ENCODE assay signal across 14 cellular contexts in genomic region chr22:29784451-29785361, GRCh38. TPM values are rescaled to one million over a fixed set of nuclear protein-coding genes. Genes with fewer than 3 reads are reported as not detected.
A peak's percentile ranks its signal among the peaks of the same experiment; 100 is the strongest.
DNase-seq lines count a peak whose midpoint lies in the region; ATAC-seq, FAIRE-seq and TF ChIP-seq lines count a peak whose summit lies in the region.
"Had no signal": no experiment of that assay in that cellular context is flagged by ENCODE, and none has a peak within 500 bp of the region (broad histone marks: within the 10 kb centered on the region; RNA-seq: fewer than 3 reads in every experiment).

No MANE protein-coding gene starts in this region.

- ATAC-seq in HepG2 = peak; percentile 11; the same call in 1 of the 3 replicates
- ATAC-seq in GM19397 (IDR thresholded peaks at IDR 0.05; ENCODE audit: unreplicated experiment) = no peak
- ATAC-seq: foreskin keratinocyte had no signal

- POLR2A ChIA-PET in HepG2 (lab: Yijun Ruan, JAX) = interaction anchor here (0.9 to 2.5 kb wide), 2 partner anchors 13 to 22 kb away, joined by 3 to 8 read pairs; no protein-coding TSS in a partner anchor
- POLR2A ChIA-PET in activated CD4-positive, alpha-beta T cell treated with anti-CD3 and anti-CD28 coated beads, Interleukin-2, amount 10 ng/mL, durations not matched to agents 7 days and 5 days (lab: Charles Lee) = no interaction called here
- POLR2A ChIA-PET in CD8-positive, alpha-beta memory T cell (lab: Charles Lee) = no interaction called here

- TF ChIP-seq CTCF in HepG2 (CRISPR knock-in tag; IDR thresholded peaks at IDR 0.05) = no peak

- no peak for TF ChIP-seq RAD21 in HepG2 (CRISPR knock-in tag; IDR thresholded peaks at IDR 0.05)

- no peaks in the 10 kb centered on the region for H3K27me3 ChIP-seq in H7 (ENCODE audit: control insufficient read depth, insufficient read depth, low read length)
- no peaks in the 10 kb centered on the region for H3K27me3 ChIP-seq in HepG2 (ENCODE audit: control insufficient read depth in 1 of 2, insufficient read depth in 2 of 2, low read length in 2 of 2)
- no peaks in the 10 kb centered on the region for H3K27me3 ChIP-seq in skeletal muscle satellite cell (ENCODE audit: control insufficient read depth, insufficient read depth, low read length)
- no peaks in the 10 kb centered on the region for H3K27me3 ChIP-seq in CD8-positive, alpha-beta memory T cell (ENCODE audit: insufficient read depth, low read length, poor library complexity, severe bottlenecking)
- H3K27me3 ChIP-seq: foreskin keratinocyte, SJSA1 had no signal

- in situ Hi-C loops in HepG2 (cut with HindIII; ENCODE audit: extremely low pct_ligation_motif_present, low pct_unique_long_range_greater_than_20kb) = no loop called here

- H3K27ac Mint-ChIP-seq in dendritic cell treated with granulocyte-macrophage colony-stimulating factor and Interleukin-4, amounts not matched to agents 40 ng/mL and 50 ng/mL, for 4 days = peak overlapping the region; percentile 11
- H3K27ac Mint-ChIP-seq in activated CD4-positive, alpha-beta T cell treated with anti-CD3 and anti-CD28 coated beads, Interleukin-2, amount 10 ng/mL, durations not matched to agents 7 days and 5 days = no peak overlapping the region
- peak overlapping the region in 3 of 8 donors; percentile 3 to 91 (median 44) for H3K27ac Mint-ChIP-seq in CD8-positive, alpha-beta memory T cell
- H3K27ac Mint-ChIP-seq: activated CD4-positive, alpha-beta T cell treated with anti-CD3 and anti-CD28 coated beads, Interleukin-2, amount 10 ng/mL, durations not matched to agents 24 days and 14 days; activated naive CD8-positive, alpha-beta T cell treated with anti-CD3 and anti-CD28 coated beads for 36 hours had no signal

- H3K4me2 ChIP-seq in HepG2 (ENCODE audit: low read depth, low read length) (peak overlapping the region; percentile 58), skeletal muscle satellite cell (ENCODE audit: low read length) (peak overlapping the region; percentile 16)

- FAIRE-seq in HepG2 (lab: Jason Lieb, UNC) = peak; percentile 66

- WGBS in HepG2 (ENCODE audit: low lambda C conversion rate) = 40% methylated on average over 9 of the region's 9 CpGs

- no peaks in the 10 kb centered on the region for H4K20me1 ChIP-seq in HepG2 (ENCODE audit: insufficient read depth, low read length)

- no peak for TF ChIP-seq POLR2A in HepG2 (IDR thresholded peaks at IDR 0.05; ENCODE audit: insufficient read depth in 1 of 2, low read depth in 2 of 2, low read length in 2 of 2)

- TF ChIP-seq EP300 in HepG2 (IDR thresholded peaks at IDR 0.05; ENCODE audit: low read depth in 2 of 2, low read length in 2 of 2) = no peak; a peak in 1 of 4 replicates
- TF ChIP-seq EP300 in HepG2 (CRISPR knock-in tag; IDR thresholded peaks at IDR 0.05; ENCODE audit: borderline replicate concordance) = no peak

- H3K36me3 ChIP-seq in H7 (replicated peaks; ENCODE audit: control insufficient read depth, insufficient read depth, low read length) (peaks cover 6% of the 10 kb centered on the region), HepG2 (replicated peaks in 1 of 2; ENCODE audit: control insufficient read depth in 1 of 2, insufficient read depth in 2 of 2, low read length in 2 of 2) (peaks cover 10 to 19% of the 10 kb centered on the region in 2 experiments), skeletal muscle satellite cell (ENCODE audit: insufficient read depth, low read length) (peaks cover 29% of the 10 kb centered on the region)
- peaks cover 11% of the 10 kb centered on the region for H3K36me3 ChIP-seq in CD8-positive, alpha-beta memory T cell (ENCODE audit: insufficient read depth, low read length)

- H3K4me1 Mint-ChIP-seq in dendritic cell treated with granulocyte-macrophage colony-stimulating factor and Interleukin-4, amounts not matched to agents 40 ng/mL and 50 ng/mL, for 4 days (ENCODE audit: low read depth) = peaks cover 9% of the 10 kb centered on the region
- no peaks in the 10 kb centered on the region for H3K4me1 Mint-ChIP-seq in activated CD4-positive, alpha-beta T cell treated with anti-CD3 and anti-CD28 coated beads, Interleukin-2, amount 10 ng/mL, durations not matched to agents 7 days and 5 days
- no peaks in the 10 kb centered on the region for H3K4me1 Mint-ChIP-seq in CD8-positive, alpha-beta memory T cell
- H3K4me1 Mint-ChIP-seq: activated CD4-positive, alpha-beta T cell treated with anti-CD3 and anti-CD28 coated beads, Interleukin-2, amount 10 ng/mL, durations not matched to agents 24 days and 14 days; activated naive CD8-positive, alpha-beta T cell treated with anti-CD3 and anti-CD28 coated beads for 36 hours had no signal

- no peak overlapping the region for H2AFZ ChIP-seq in HepG2 (ENCODE audit: low read length)

- CTCF ChIA-PET in HepG2 (lab: Yijun Ruan, JAX; ENCODE audit: low intra/inter-chr PET ratio, low total read pairs) = no interaction called here
- CTCF ChIA-PET in activated CD4-positive, alpha-beta T cell treated with anti-CD3 and anti-CD28 coated beads, Interleukin-2, amount 10 ng/mL, durations not matched to agents 7 days and 5 days (lab: Charles Lee) = interaction anchor here (0.6 to 0.7 kb wide), 2 partner anchors 28 to 203 kb away, joined by 3 to 4 read pairs; no protein-coding TSS in a partner anchor
- CTCF ChIA-PET in CD8-positive, alpha-beta memory T cell (lab: Charles Lee) = no interaction called here

- peak; percentile 49 for DNase-seq in H7
- peak; percentile 38 for DNase-seq in HepG2 (ENCODE audit: low spot score)
- DNase-seq in activated CD4-positive, alpha-beta T cell treated with anti-CD3 and anti-CD28 coated beads, Interleukin-2, amount 10 ng/mL, durations not matched to agents 7 days and 5 days = no peak
- DNase-seq in NCI-H128 (lab: John Stamatoyannopoulos, UW; ENCODE audit: unreplicated experiment) = no peak
- no peak for DNase-seq in CD8-positive, alpha-beta memory T cell
- DNase-seq: activated CD4-positive, alpha-beta T cell treated with anti-CD3 and anti-CD28 coated beads, Interleukin-2, amount 10 ng/mL, durations not matched to agents 24 days and 14 days; activated naive CD8-positive, alpha-beta T cell treated with anti-CD3 and anti-CD28 coated beads for 36 hours; foreskin keratinocyte; NCI-H2171 had no signal

- intact Hi-C loops in dendritic cell treated with granulocyte-macrophage colony-stimulating factor and Interleukin-4, amounts not matched to agents 40 ng/mL and 50 ng/mL, for 4 days (cut with micrococcal nuclease) = no loop called here
- intact Hi-C loops in HepG2 (cut with micrococcal nuclease; ENCODE audit: unreplicated experiment) = no loop called here

- H3K9me3 ChIP-seq in HepG2 (ENCODE audit: low read length) (no peaks in the 10 kb centered on the region), skeletal muscle satellite cell (replicated peaks; ENCODE audit: low read length) (no peaks in the 10 kb centered on the region)
- no peaks in the 10 kb centered on the region for H3K9me3 ChIP-seq in CD8-positive, alpha-beta memory T cell (ENCODE audit: low read length)
- H3K9me3 ChIP-seq: SJSA1 had no signal

- no peaks in the 10 kb centered on the region for H3K79me2 ChIP-seq in HepG2 (ENCODE audit: insufficient read depth, low read length)

- H3K27me3 Mint-ChIP-seq in dendritic cell treated with granulocyte-macrophage colony-stimulating factor and Interleukin-4, amounts not matched to agents 40 ng/mL and 50 ng/mL, for 4 days = no peaks in the 10 kb centered on the region
- H3K27me3 Mint-ChIP-seq in activated CD4-positive, alpha-beta T cell treated with anti-CD3 and anti-CD28 coated beads, Interleukin-2, amount 10 ng/mL, durations not matched to agents 7 days and 5 days = no peaks in the 10 kb centered on the region
- no peaks in the 10 kb centered on the region for H3K27me3 Mint-ChIP-seq in CD8-positive, alpha-beta memory T cell
- H3K27me3 Mint-ChIP-seq: activated CD4-positive, alpha-beta T cell treated with anti-CD3 and anti-CD28 coated beads, Interleukin-2, amount 10 ng/mL, durations not matched to agents 24 days and 14 days; activated naive CD8-positive, alpha-beta T cell treated with anti-CD3 and anti-CD28 coated beads for 36 hours had no signal

- H3K9me3 Mint-ChIP-seq in dendritic cell treated with granulocyte-macrophage colony-stimulating factor and Interleukin-4, amounts not matched to agents 40 ng/mL and 50 ng/mL, for 4 days = no peaks in the 10 kb centered on the region
- H3K9me3 Mint-ChIP-seq in activated CD4-positive, alpha-beta T cell treated with anti-CD3 and anti-CD28 coated beads, Interleukin-2, amount 10 ng/mL, durations not matched to agents 7 days and 5 days = no peaks in the 10 kb centered on the region
- H3K9me3 Mint-ChIP-seq in CD8-positive, alpha-beta memory T cell = no peaks in the 10 kb centered on the region
- H3K9me3 Mint-ChIP-seq: activated CD4-positive, alpha-beta T cell treated with anti-CD3 and anti-CD28 coated beads, Interleukin-2, amount 10 ng/mL, durations not matched to agents 24 days and 14 days; activated naive CD8-positive, alpha-beta T cell treated with anti-CD3 and anti-CD28 coated beads for 36 hours; CD14-positive monocyte had no signal

- H3K4me1 ChIP-seq in HepG2 (ENCODE audit: insufficient read depth, low read length) (peaks cover 82% of the 10 kb centered on the region), skeletal muscle satellite cell (ENCODE audit: control insufficient read depth, insufficient read depth, low read length) (peaks cover 35% of the 10 kb centered on the region)
- no peaks in the 10 kb centered on the region for H3K4me1 ChIP-seq in CD8-positive, alpha-beta memory T cell (ENCODE audit: insufficient read depth, low read length)

- BruUV-seq in HepG2 (replicated peaks; lab: Mats Ljungman, UMichigan) = no TSS peak

- no peak overlapping the region for H3K9ac ChIP-seq in HepG2 (ENCODE audit: insufficient read depth, low read depth, low read length)
- no peak overlapping the region for H3K9ac ChIP-seq in skeletal muscle satellite cell (ENCODE audit: low read depth, low read length)

- H3K36me3 Mint-ChIP-seq in dendritic cell treated with granulocyte-macrophage colony-stimulating factor and Interleukin-4, amounts not matched to agents 40 ng/mL and 50 ng/mL, for 4 days (ENCODE audit: low read depth) = peaks cover 30% of the 10 kb centered on the region
- peaks cover 9% of the 10 kb centered on the region for H3K36me3 Mint-ChIP-seq in activated CD4-positive, alpha-beta T cell treated with anti-CD3 and anti-CD28 coated beads, Interleukin-2, amount 10 ng/mL, durations not matched to agents 7 days and 5 days (ENCODE audit: low read depth)
- peaks cover 4 to 29% (median 9%) of the 10 kb centered on the region in 3 donors for H3K36me3 Mint-ChIP-seq in CD8-positive, alpha-beta memory T cell

- no peak overlapping the region for H3K4me3 Mint-ChIP-seq in dendritic cell treated with granulocyte-macrophage colony-stimulating factor and Interleukin-4, amounts not matched to agents 40 ng/mL and 50 ng/mL, for 4 days
- no peak overlapping the region for H3K4me3 Mint-ChIP-seq in activated CD4-positive, alpha-beta T cell treated with anti-CD3 and anti-CD28 coated beads, Interleukin-2, amount 10 ng/mL, durations not matched to agents 7 days and 5 days
- no peak overlapping the region for H3K4me3 Mint-ChIP-seq in CD8-positive, alpha-beta memory T cell
- H3K4me3 Mint-ChIP-seq: activated CD4-positive, alpha-beta T cell treated with anti-CD3 and anti-CD28 coated beads, Interleukin-2, amount 10 ng/mL, durations not matched to agents 24 days and 14 days; activated naive CD8-positive, alpha-beta T cell treated with anti-CD3 and anti-CD28 coated beads for 36 hours; CD14-positive monocyte had no signal

- peak overlapping the region; percentile 28 for H3K27ac ChIP-seq in HepG2 (ENCODE audit: extremely low read length, insufficient read depth, low read length)
- H3K27ac ChIP-seq in CD8-positive, alpha-beta memory T cell (ENCODE audit: low read depth, low read length) = no peak overlapping the region
- H3K27ac ChIP-seq: foreskin keratinocyte, SJSA1 had no signal

- H3K4me3 ChIP-seq in H7 (ENCODE audit: insufficient read depth, low read depth, low read length) = no peak overlapping the region
- peak overlapping the region in 1 of 3 experiments; percentile 25; a peak in 1 of 6 replicates for H3K4me3 ChIP-seq in HepG2 (replicated peaks in 1 of 3; ENCODE audit: insufficient read depth in 1 of 3, low read depth in 2 of 3, low read length in 3 of 3)
- H3K4me3 ChIP-seq in skeletal muscle satellite cell (ENCODE audit: low read length) = no peak overlapping the region
- no peak overlapping the region for H3K4me3 ChIP-seq in CD8-positive, alpha-beta memory T cell (ENCODE audit: low read length)
- H3K4me3 ChIP-seq: SJSA1 had no signal

RNA-seq across cellular contexts. Expression of gene UQCR10, which starts 17.5 kb away (rescaled TPM):
- 108 and 170 TPM in 2 replicates for total RNA-seq in H7 (2014; rRNA removed; shearing (Covaris generic))
- 225 and 309 TPM in 2 replicates for total RNA-seq in HepG2 (2016; rRNA removed; fragmentation: Illumina TruSeq; extraction: Trizol)
- 89.2 and 115 TPM in 2 replicates for total RNA-seq in HepG2 (2016; cell fraction: cytosol; rRNA removed; fragmentation: Illumina TruSeq; extraction: Trizol; ENCODE audit: low read depth)
- 226 and 327 TPM in 2 replicates for total RNA-seq in HepG2 (2016; cell fraction: insoluble cytoplasmic fraction; rRNA removed; fragmentation: Illumina TruSeq; extraction: Trizol)
- total RNA-seq in HepG2 (2016; cell fraction: membrane; rRNA removed; fragmentation: Illumina TruSeq; extraction: Trizol) = 166 and 174 TPM in 2 replicates
- 63.2 and 78.3 TPM in 2 replicates for total RNA-seq in HepG2 (2016; cell fraction: nucleus; rRNA removed; fragmentation: Illumina TruSeq; extraction: Trizol)
- polyA plus RNA-seq in HepG2 (2011; rRNA removed) = 203 and 232 TPM in 2 replicates
- 210 and 287 TPM in 2 replicates for polyA plus RNA-seq in HepG2 (2011; cell fraction: cytosol; rRNA removed)
- 54.5 and 66.4 TPM in 2 replicates for polyA plus RNA-seq in HepG2 (2011; cell fraction: nucleus; rRNA removed)
- polyA plus RNA-seq in HepG2 (2012) = 157 and 173 TPM in 2 replicates
- polyA plus RNA-seq in HepG2 (2016; cell fraction: cytosol; fragmentation: Illumina TruSeq; extraction: Trizol; ENCODE audit: low read depth) = 119 and 141 TPM in 2 replicates
- 316 and 360 TPM in 2 replicates for polyA plus RNA-seq in HepG2 (2016; cell fraction: insoluble cytoplasmic fraction; fragmentation: Illumina TruSeq; extraction: Trizol; ENCODE audit: low read depth)
- polyA plus RNA-seq in HepG2 (2016; cell fraction: membrane; fragmentation: Illumina TruSeq; extraction: Trizol; ENCODE audit: low read depth) = 156 and 169 TPM in 2 replicates
- 145 and 146 TPM in 2 replicates for polyA plus RNA-seq in HepG2 (2016; cell fraction: nucleus; fragmentation: Illumina TruSeq; extraction: Trizol; ENCODE audit: insufficient read depth, low read depth)
- 174 and 191 TPM in 2 replicates for polyA minus RNA-seq in HepG2 (2011; rRNA and poly(A)+ RNA removed; ENCODE audit: low replicate concordance)
- polyA minus RNA-seq in HepG2 (2011; cell fraction: cytosol; rRNA and poly(A)+ RNA removed) = 62.8 and 71.2 TPM in 2 replicates
- 35.6 and 37.2 TPM in 2 replicates for polyA minus RNA-seq in HepG2 (2011; cell fraction: nucleus; rRNA and poly(A)+ RNA removed)
- total RNA-seq in skeletal muscle satellite cell (2012; rRNA removed) = 73.8 and 81.3 TPM in 2 replicates
- total RNA-seq in activated CD4-positive, alpha-beta T cell treated with anti-CD3 and anti-CD28 coated beads, Interleukin-2, amount 10 ng/mL, durations not matched to agents 7 days and 5 days = 10 to 100 TPM; 88.2 to 96.3 TPM
- 100 to 1,000 TPM; 114 to 121 TPM for total RNA-seq in CD8-positive, alpha-beta memory T cell
- 307 TPM for polyA plus RNA-seq in CD8-positive, alpha-beta memory T cell

RNA-seq across cellular contexts. Expression of gene ZMAT5, which starts 17.9 kb away (rescaled TPM):
- total RNA-seq in H7 (2014; rRNA removed; shearing (Covaris generic)) = 35.6 and 38.5 TPM in 2 replicates
- 27.8 and 34.7 TPM in 2 replicates for total RNA-seq in HepG2 (2016; rRNA removed; fragmentation: Illumina TruSeq; extraction: Trizol)
- total RNA-seq in HepG2 (2016; cell fraction: cytosol; rRNA removed; fragmentation: Illumina TruSeq; extraction: Trizol; ENCODE audit: low read depth) = 11.5 and 12.9 TPM in 2 replicates
- 26.3 and 38.9 TPM in 2 replicates for total RNA-seq in HepG2 (2016; cell fraction: insoluble cytoplasmic fraction; rRNA removed; fragmentation: Illumina TruSeq; extraction: Trizol)
- 9.5 and 12.3 TPM in 2 replicates for total RNA-seq in HepG2 (2016; cell fraction: membrane; rRNA removed; fragmentation: Illumina TruSeq; extraction: Trizol)
- 9.1 and 10.6 TPM in 2 replicates for total RNA-seq in HepG2 (2016; cell fraction: nucleus; rRNA removed; fragmentation: Illumina TruSeq; extraction: Trizol)
- 20.7 and 23.3 TPM in 2 replicates for polyA plus RNA-seq in HepG2 (2011; rRNA removed)
- polyA plus RNA-seq in HepG2 (2011; cell fraction: cytosol; rRNA removed) = 17.4 and 24.4 TPM in 2 replicates
- polyA plus RNA-seq in HepG2 (2011; cell fraction: nucleus; rRNA removed) = 14.3 and 16.6 TPM in 2 replicates
- 11.6 and 14.1 TPM in 2 replicates for polyA plus RNA-seq in HepG2 (2012)
- polyA plus RNA-seq in HepG2 (2016; cell fraction: cytosol; fragmentation: Illumina TruSeq; extraction: Trizol; ENCODE audit: low read depth) = 9.4 and 11.6 TPM in 2 replicates
- polyA plus RNA-seq in HepG2 (2016; cell fraction: insoluble cytoplasmic fraction; fragmentation: Illumina TruSeq; extraction: Trizol; ENCODE audit: low read depth) = 32.3 and 35.6 TPM in 2 replicates
- polyA plus RNA-seq in HepG2 (2016; cell fraction: membrane; fragmentation: Illumina TruSeq; extraction: Trizol; ENCODE audit: low read depth) = 8.4 and 9.8 TPM in 2 replicates
- 15.3 and 17.8 TPM in 2 replicates for polyA plus RNA-seq in HepG2 (2016; cell fraction: nucleus; fragmentation: Illumina TruSeq; extraction: Trizol; ENCODE audit: insufficient read depth, low read depth)
- 4.4 and 7.5 TPM in 2 replicates for polyA minus RNA-seq in HepG2 (2011; rRNA and poly(A)+ RNA removed; ENCODE audit: low replicate concordance)
- 4.7 and 6.3 TPM in 2 replicates for polyA minus RNA-seq in HepG2 (2011; cell fraction: cytosol; rRNA and poly(A)+ RNA removed)
- polyA minus RNA-seq in HepG2 (2011; cell fraction: nucleus; rRNA and poly(A)+ RNA removed) = 2.8 and 4.1 TPM in 2 replicates
- total RNA-seq in skeletal muscle satellite cell (2012; rRNA removed) = 18.8 and 24.2 TPM in 2 replicates
- 10 to 100 TPM; 19.3 to 21.0 TPM for total RNA-seq in activated CD4-positive, alpha-beta T cell treated with anti-CD3 and anti-CD28 coated beads, Interleukin-2, amount 10 ng/mL, durations not matched to agents 7 days and 5 days
- 10 to 100 TPM; 24.7 to 25.2 TPM for total RNA-seq in CD8-positive, alpha-beta memory T cell
- polyA plus RNA-seq in CD8-positive, alpha-beta memory T cell = 46.9 TPM

RNA-seq across cellular contexts. Expression of gene ASCC2, which starts 53.4 kb away (rescaled TPM):
- total RNA-seq in H7 (2014; rRNA removed; shearing (Covaris generic)) = 26.7 and 27.2 TPM in 2 replicates
- total RNA-seq in HepG2 (2016; rRNA removed; fragmentation: Illumina TruSeq; extraction: Trizol) = 24.3 and 26.3 TPM in 2 replicates
- total RNA-seq in HepG2 (2016; cell fraction: cytosol; rRNA removed; fragmentation: Illumina TruSeq; extraction: Trizol; ENCODE audit: low read depth) = 17.6 and 18.6 TPM in 2 replicates
- 22.7 and 27.6 TPM in 2 replicates for total RNA-seq in HepG2 (2016; cell fraction: insoluble cytoplasmic fraction; rRNA removed; fragmentation: Illumina TruSeq; extraction: Trizol)
- 25.1 and 25.9 TPM in 2 replicates for total RNA-seq in HepG2 (2016; cell fraction: membrane; rRNA removed; fragmentation: Illumina TruSeq; extraction: Trizol)
- 25.8 and 29.0 TPM in 2 replicates for total RNA-seq in HepG2 (2016; cell fraction: nucleus; rRNA removed; fragmentation: Illumina TruSeq; extraction: Trizol)
- polyA plus RNA-seq in HepG2 (2011; rRNA removed) = 26.2 and 29.9 TPM in 2 replicates
- 17.5 and 19.1 TPM in 2 replicates for polyA plus RNA-seq in HepG2 (2011; cell fraction: cytosol; rRNA removed)
- 43.6 and 44.8 TPM in 2 replicates for polyA plus RNA-seq in HepG2 (2011; cell fraction: nucleus; rRNA removed)
- polyA plus RNA-seq in HepG2 (2012) = 21.1 and 26.8 TPM in 2 replicates
- 18.0 and 18.4 TPM in 2 replicates for polyA plus RNA-seq in HepG2 (2016; cell fraction: cytosol; fragmentation: Illumina TruSeq; extraction: Trizol; ENCODE audit: low read depth)
- polyA plus RNA-seq in HepG2 (2016; cell fraction: insoluble cytoplasmic fraction; fragmentation: Illumina TruSeq; extraction: Trizol; ENCODE audit: low read depth) = 35.0 and 42.8 TPM in 2 replicates
- 25.5 and 26.7 TPM in 2 replicates for polyA plus RNA-seq in HepG2 (2016; cell fraction: membrane; fragmentation: Illumina TruSeq; extraction: Trizol; ENCODE audit: low read depth)
- polyA plus RNA-seq in HepG2 (2016; cell fraction: nucleus; fragmentation: Illumina TruSeq; extraction: Trizol; ENCODE audit: insufficient read depth, low read depth) = 59.5 and 59.7 TPM in 2 replicates
- 45.5 and 76.2 TPM in 2 replicates for polyA minus RNA-seq in HepG2 (2011; rRNA and poly(A)+ RNA removed; ENCODE audit: low replicate concordance)
- polyA minus RNA-seq in HepG2 (2011; cell fraction: cytosol; rRNA and poly(A)+ RNA removed) = 17.1 and 17.2 TPM in 2 replicates
- polyA minus RNA-seq in HepG2 (2011; cell fraction: nucleus; rRNA and poly(A)+ RNA removed) = 38.6 and 40.3 TPM in 2 replicates
- 29.9 and 38.4 TPM in 2 replicates for total RNA-seq in skeletal muscle satellite cell (2012; rRNA removed)
- total RNA-seq in activated CD4-positive, alpha-beta T cell treated with anti-CD3 and anti-CD28 coated beads, Interleukin-2, amount 10 ng/mL, durations not matched to agents 7 days and 5 days = 10 to 100 TPM; 92.4 to 96.4 TPM
- total RNA-seq in CD8-positive, alpha-beta memory T cell = 10 to 100 TPM; 81.1 to 84.5 TPM
- polyA plus RNA-seq in CD8-positive, alpha-beta memory T cell = 60.0 TPM

Comparison
In these comparisons a context has a peak if more than half of its experiments do, and no peak if none do; other contexts are left out.
1. DNase-seq: peak in H7 (single experiment) and HepG2 (single experiment); none in activated CD4-positive, alpha-beta T cell treated with anti-CD3 and anti-CD28 coated beads, Interleukin-2, amount 10 ng/mL, durations not matched to agents 7 days and 5 days (single experiment), NCI-H128 (single experiment) and CD8-positive, alpha-beta memory T cell (0 of 5).